Comparison of ENCODE assay signal across 1 cellular context in the genomic region with DNA sequence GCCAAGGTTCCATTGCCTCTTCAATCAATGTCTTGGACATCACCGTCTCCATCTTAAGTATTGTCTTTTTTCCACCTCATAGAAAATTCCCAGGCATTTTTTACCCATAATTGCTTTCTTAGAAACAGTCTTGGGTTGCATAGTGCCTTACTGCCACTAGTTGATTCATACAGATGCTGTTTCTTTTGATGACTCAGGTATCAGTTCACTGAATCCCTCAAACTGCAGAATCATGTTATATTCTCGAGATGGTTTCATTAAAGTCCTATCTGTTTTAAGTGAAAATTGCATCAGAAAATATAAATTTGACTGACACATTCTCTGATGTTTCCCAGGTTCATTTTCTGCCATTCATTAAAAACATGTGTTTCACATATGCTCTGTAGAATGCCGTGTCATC.
TF ChIP-seq lines count a peak whose summit lies in the region.

No MANE protein-coding gene starts in this region.

TF ChIP-seq in HCT116, 20 proteins besides CTCF, POLR2A, EP300 and RAD21 (continued from another document):
- TF ChIP-seq EGR1 (IDR thresholded peaks at IDR 0.05; ENCODE audit: low read depth) (no peak), TCF7L2 (IDR thresholded peaks at IDR 0.05; ENCODE audit: borderline replicate concordance, extremely low read depth, insufficient read depth, insufficient read length) (no peak), YY1 (IDR thresholded peaks at IDR 0.05; ENCODE audit: extremely low read depth, insufficient replicate concordance, low read depth, low read length) (no peak), SIN3A (IDR thresholded peaks at IDR 0.05; ENCODE audit: low read depth) (no peak), ZNF274 (IDR thresholded peaks at IDR 0.05; ENCODE audit: low read depth, low read length) (no peak), SRF (IDR thresholded peaks at IDR 0.05; ENCODE audit: low read depth) (no peak), EZH2 (IDR thresholded peaks at IDR 0.05) (no peak)
